10 cellular contexts compared by ENCODE assay signal in the genomic region with DNA sequence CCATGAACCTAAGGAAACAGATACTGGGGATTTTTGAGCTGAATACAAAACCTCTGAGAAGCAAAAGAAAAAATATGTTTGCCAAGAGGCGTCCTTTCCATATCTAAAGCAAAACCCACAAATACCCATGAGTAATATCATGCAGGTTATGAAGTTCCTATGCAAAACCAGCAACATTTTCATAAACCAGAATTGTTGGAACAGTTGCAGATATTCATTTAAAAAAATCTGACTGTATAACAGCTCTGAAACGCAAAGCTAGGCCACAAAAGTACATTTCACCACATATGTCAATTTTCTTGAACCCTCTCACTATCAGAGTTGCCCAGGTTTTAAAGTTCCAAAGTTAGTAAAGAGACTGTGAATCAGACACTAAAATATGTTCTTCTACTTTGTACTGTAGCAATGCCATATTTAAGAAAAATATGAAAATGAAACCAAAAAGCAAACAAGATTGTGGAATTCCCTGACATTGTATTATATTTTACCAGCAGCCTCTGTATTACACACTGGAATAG. TPM values are rescaled to one million over a fixed set of nuclear protein-coding genes. Genes with fewer than 3 reads are reported as not detected.
DNase-seq lines count a peak whose midpoint lies in the region; ATAC-seq and TF ChIP-seq lines count a peak whose summit lies in the region.
"Had no signal": no experiment of that assay in that cellular context is flagged by ENCODE, and none has a peak within 500 bp of the region (broad histone marks: within the 10 kb centered on the region; RNA-seq: fewer than 3 reads in every experiment).

No MANE protein-coding gene starts in this region.

- no peak for ATAC-seq in CD4-positive, CD25-positive, alpha-beta regulatory T cell (ENCODE audit: low read depth in 2 of 2)
- ATAC-seq in GM21515 (IDR thresholded peaks at IDR 0.05; ENCODE audit: unreplicated experiment) = peak; percentile 42
- no peak for ATAC-seq in GM19463 (IDR thresholded peaks at IDR 0.05; ENCODE audit: unreplicated experiment)

- H3K27ac ChIP-seq in CD4-positive, CD25-positive, alpha-beta regulatory T cell (ENCODE audit: insufficient read depth, low read length, poor library complexity, severe bottlenecking) = peak overlapping the region; percentile 52
- no peak overlapping the region for H3K27ac ChIP-seq in OCI-LY7 (ENCODE audit: low read depth, low read length, poor library complexity, severe bottlenecking)

- TF ChIP-seq CTCF in OCI-LY7 (conservative IDR thresholded peaks at IDR 0.05; ENCODE audit: low read length) (no peak), fibroblast of the aortic adventitia (IDR thresholded peaks at IDR 0.05; ENCODE audit: insufficient read depth, low read length) (no peak)

- peak overlapping the region; percentile 43 to 80 (median 69) for H3K4me3 Mint-ChIP-seq in CD4-positive, CD25-positive, alpha-beta regulatory T cell

- peaks cover 33 to 68% (median 56%) of the 10 kb centered on the region in 4 donors for H3K4me1 Mint-ChIP-seq in CD4-positive, CD25-positive, alpha-beta regulatory T cell

- no peaks in the 10 kb centered on the region for H3K36me3 Mint-ChIP-seq in CD4-positive, CD25-positive, alpha-beta regulatory T cell

- DNase-seq in CD4-positive, CD25-positive, alpha-beta regulatory T cell = peak in 1 of 3 donors; percentile 12
- DNase-seq in OCI-LY7 (ENCODE audit: low spot score) = no peak
- DNase-seq in fibroblast of the aortic adventitia (ENCODE audit: low read depth) = peak; percentile 94
- DNase-seq in NCI-H1694 (lab: John Stamatoyannopoulos, UW) = no peak
- no peak for DNase-seq in midbrain (lab: John Stamatoyannopoulos, UW)
- DNase-seq in DMS79 treated with DMSO at 0.1 percent for 48 hours (lab: John Stamatoyannopoulos, UW) = no peak
- DNase-seq: GDM1, NCI-H510A had no signal

- no peaks in the 10 kb centered on the region for H3K27me3 Mint-ChIP-seq in CD4-positive, CD25-positive, alpha-beta regulatory T cell

- H3K9me3 ChIP-seq in CD4-positive, CD25-positive, alpha-beta regulatory T cell (ENCODE audit: control insufficient read depth in 2 of 2, low read length in 2 of 2) = no peaks in the 10 kb centered on the region
- H3K9me3 ChIP-seq in OCI-LY7 (ENCODE audit: low read length) = peaks cover 18% of the 10 kb centered on the region

- no peaks in the 10 kb centered on the region for H3K9me2 ChIP-seq in OCI-LY7 (ENCODE audit: insufficient read depth, low read length)

- POLR2A ChIA-PET in OCI-LY7 (lab: Charles Lee) = interaction anchor here (0.8 to 2.9 kb wide), 6 partner anchors 13 to 185 kb away, joined by 3 to 9 read pairs (median 3); no protein-coding TSS in a partner anchor

- H3K4me2 ChIP-seq in OCI-LY7 (ENCODE audit: low read length) = peak overlapping the region; percentile 32

- H2AFZ ChIP-seq in OCI-LY7 (ENCODE audit: low read length) = peak overlapping the region; percentile 83; the same call in 1 of the 2 replicates

- H3K36me3 ChIP-seq in CD4-positive, CD25-positive, alpha-beta regulatory T cell (ENCODE audit: control insufficient read depth, insufficient read depth, low read length) = no peaks in the 10 kb centered on the region
- H3K36me3 ChIP-seq in OCI-LY7 (ENCODE audit: insufficient read depth, low read length) = peaks cover 13% of the 10 kb centered on the region; the same call in 1 of the 2 replicates

- peak overlapping the region; percentile 77 to 81 (median 79) for H3K27ac Mint-ChIP-seq in CD4-positive, CD25-positive, alpha-beta regulatory T cell

- CTCF ChIA-PET in OCI-LY7 (lab: Charles Lee; ENCODE audit: unreplicated experiment) = interaction anchor here (0.5 kb wide), 1 partner anchor 642 kb away, joined by 4 read pairs; no protein-coding TSS in a partner anchor

- no TSS peak for BruUV-seq in OCI-LY7 (replicated peaks; lab: Mats Ljungman, UMichigan)

- H3K79me2 ChIP-seq in OCI-LY7 (ENCODE audit: insufficient read depth, low read depth, low read length) = no peaks in the 10 kb centered on the region

- no peaks in the 10 kb centered on the region for H4K20me1 ChIP-seq in OCI-LY7 (ENCODE audit: insufficient read depth, low read length)

- peak overlapping the region; percentile 82 for H3K4me3 ChIP-seq in CD4-positive, CD25-positive, alpha-beta regulatory T cell (ENCODE audit: low read depth, low read length)
- H3K4me3 ChIP-seq in OCI-LY7 (ENCODE audit: low read depth, low read length, poor library complexity, severe bottlenecking) (no peak overlapping the region), fibroblast of the aortic adventitia (ENCODE audit: low read depth, low read length) (no peak overlapping the region)

- H3K9me3 Mint-ChIP-seq in CD4-positive, CD25-positive, alpha-beta regulatory T cell = peaks cover 0 to 2% (median 0%) of the 10 kb centered on the region in 7 donors

- H3K4me1 ChIP-seq in CD4-positive, CD25-positive, alpha-beta regulatory T cell (ENCODE audit: control insufficient read depth, insufficient read depth, low read length, poor library complexity, severe bottlenecking) = peaks cover 38% of the 10 kb centered on the region
- peaks cover 39% of the 10 kb centered on the region for H3K4me1 ChIP-seq in OCI-LY7 (ENCODE audit: insufficient read depth, low read length, poor library complexity, severe bottlenecking)

- intact Hi-C loops in OCI-LY7 (cut with micrococcal nuclease; ENCODE audit: unreplicated experiment) = no loop called here

- H3K27me3 ChIP-seq in CD4-positive, CD25-positive, alpha-beta regulatory T cell (ENCODE audit: control insufficient read depth, insufficient read depth, low read length) = no peaks in the 10 kb centered on the region

RNA-seq across cellular contexts. Expression of gene HIF1A, which starts 33.8 kb away (rescaled TPM):
- 123 TPM for total RNA-seq in CD4-positive, CD25-positive, alpha-beta regulatory T cell
- polyA plus RNA-seq in CD4-positive, CD25-positive, alpha-beta regulatory T cell = 10 to 100 TPM; 48.2 to 62.3 (median 57.5) TPM
- 59.5 and 71.7 TPM in 2 replicates for total RNA-seq in OCI-LY7 (2014; rRNA removed; shearing (Covaris generic))
- total RNA-seq in OCI-LY7 (2022) (88.1 and 93.7 TPM in 2 replicates), fibroblast of the aortic adventitia (ENCODE audit: low replicate concordance) (258 and 553 TPM in 2 replicates)
